1 cellular context compared by ENCODE assay signal in the genomic region with DNA sequence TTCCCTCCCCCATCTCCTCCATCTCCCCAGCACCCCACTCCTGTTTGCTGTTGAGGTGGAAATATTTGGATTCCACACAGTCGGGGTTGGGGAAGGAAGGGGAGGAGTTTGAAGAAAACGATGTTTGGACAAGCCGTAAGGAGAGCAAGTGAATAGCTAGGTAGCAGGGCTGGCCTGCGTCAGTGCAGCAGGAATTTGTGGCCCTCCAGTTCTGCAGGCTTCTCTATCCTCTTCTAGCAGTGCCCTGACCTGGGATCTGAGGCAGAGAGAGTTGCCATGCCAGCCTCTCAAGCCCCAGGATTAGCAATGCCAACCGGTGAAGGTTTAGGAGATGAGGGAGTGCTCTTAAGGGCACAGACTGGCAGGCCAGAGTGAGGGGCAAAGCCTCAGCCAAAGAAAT.
TF ChIP-seq lines count a peak whose summit lies in the region.

No MANE protein-coding gene starts in this region.

TF ChIP-seq in IMR-90, 13 proteins besides CTCF, POLR2A, EP300 and RAD21:
- TF ChIP-seq SMC3 (IDR thresholded peaks at IDR 0.05; ENCODE audit: low read depth, low read length) (no peak), MAFK (IDR thresholded peaks at IDR 0.05; ENCODE audit: low read depth, low read length) (no peak)
